ENCODE assay signal across 13 cellular contexts in the genomic region with DNA sequence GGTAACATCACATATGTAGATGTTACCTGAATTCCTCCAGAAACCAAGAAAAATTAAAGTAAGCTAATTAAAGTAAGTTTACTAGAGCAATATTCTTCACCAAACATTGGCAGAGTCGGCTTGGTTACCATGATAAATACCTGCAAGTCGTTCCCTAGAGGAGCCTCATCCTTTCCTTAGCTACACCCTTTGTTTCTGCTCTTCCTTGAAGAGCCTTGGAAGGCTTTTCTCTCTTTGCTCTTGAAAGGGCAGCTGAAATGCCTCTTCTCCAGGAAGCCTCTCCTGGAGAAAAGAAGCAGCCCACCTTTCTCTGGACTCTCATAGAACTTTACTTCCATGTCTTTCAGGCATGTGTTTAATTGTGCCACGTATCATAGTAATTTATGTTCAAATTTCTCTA. TPM values are rescaled to one million over a fixed set of nuclear protein-coding genes. Genes with fewer than 3 reads are reported as not detected.
DNase-seq lines count a peak whose midpoint lies in the region; ATAC-seq, FAIRE-seq and TF ChIP-seq lines count a peak whose summit lies in the region.
"Had no signal": no experiment of that assay in that cellular context is flagged by ENCODE, and none has a peak within 500 bp of the region (broad histone marks: within the 10 kb centered on the region; RNA-seq: fewer than 3 reads in every experiment).

No MANE protein-coding gene starts in this region.

- no peaks in the 10 kb centered on the region for H4K20me1 ChIP-seq in GM23338 (replicated peaks; ENCODE audit: insufficient read depth)
- H4K20me1 ChIP-seq in IMR-90 (ENCODE audit: insufficient read depth, low read length), result no peaks in the 10 kb centered on the region
- no peaks in the 10 kb centered on the region for H4K20me1 ChIP-seq in H1 (replicated peaks in 1 of 2; ENCODE audit: control insufficient read depth in 1 of 2, insufficient read depth in 2 of 2, low read length in 2 of 2)

- H2AFZ ChIP-seq in GM23338 (no peak overlapping the region), IMR-90 (replicated peaks; ENCODE audit: low read length, poor library complexity) (no peak overlapping the region), H1 (ENCODE audit: low read length) (peak overlapping the region; percentile 13; the same call in 1 of the 2 replicates)
- H2AFZ ChIP-seq: PC-9 had no signal

- H3K79me2 ChIP-seq in GM23338 (replicated peaks; ENCODE audit: insufficient read depth) (no peaks in the 10 kb centered on the region), H1 (ENCODE audit: control insufficient read depth in 1 of 2, insufficient read depth in 2 of 2, low read length in 2 of 2) (no peaks in the 10 kb centered on the region)

- POLR2A ChIA-PET in IMR-90 (lab: Charles Lee; ENCODE audit: unreplicated experiment) (interaction anchor here (1.4 kb wide), 1 partner anchor 35 kb away, joined by 3 read pairs; a partner anchor contains a TSS), H1 (lab: Charles Lee; ENCODE audit: partially characterized antibody) (interaction anchor here (1.1 to 1.3 kb wide), 2 partner anchors 23 to 33 kb away, joined by 3 to 4 read pairs; no protein-coding TSS in a partner anchor)

- TF ChIP-seq RAD21 in IMR-90 (IDR thresholded peaks at IDR 0.05; ENCODE audit: low read length) (no peak), H1 (IDR thresholded peaks at IDR 0.05 in 1 of 2, conservative IDR thresholded peaks at IDR 0.05 in 1 of 2; ENCODE audit: low read depth in 2 of 2, low read length in 2 of 2) (no peak)

- no TSS peak for BruUV-seq in IMR-90 (replicated peaks; lab: Mats Ljungman, UMichigan)

- peaks cover 0 to 9% of the 10 kb centered on the region in 2 experiments; a peak in 3 of 4 replicates for H3K79me1 ChIP-seq in IMR-90 (ENCODE audit: low read depth in 1 of 2, low read length in 2 of 2)
- H3K79me1 ChIP-seq in H1 (ENCODE audit: low read depth, low read length), result no peaks in the 10 kb centered on the region

- H3K9me3 Mint-ChIP-seq in GM23338, result no peaks in the 10 kb centered on the region

- H2BK5ac ChIP-seq in IMR-90 (ENCODE audit: low read depth, low read length, poor library complexity, severe bottlenecking) (peak overlapping the region; percentile 95), H1 (ENCODE audit: low read depth, low read length) (no peak overlapping the region)

- H3K4me3 Mint-ChIP-seq in GM23338, result no peak overlapping the region

- no peak for TF ChIP-seq EP300 in H1 (IDR thresholded peaks at IDR 0.05; ENCODE audit: borderline replicate concordance in 1 of 2, low read depth in 2 of 2, low read length in 2 of 2)
- TF ChIP-seq EP300 in sigmoid colon (IDR thresholded peaks at IDR 0.05), result no peak

- FAIRE-seq in H1 (lab: Jason Lieb, UNC), result no peak

- H2AK5ac ChIP-seq in IMR-90 (ENCODE audit: low read depth, low read length) (peak overlapping the region; percentile 3; the same call in 1 of the 2 replicates), H1 (ENCODE audit: low read depth, low read length) (no peak overlapping the region)

- in situ Hi-C loops in IMR-90 (cut with MboI; ENCODE audit: low sequenced_read_pairs), result no loop called here

- no peak for TF ChIP-seq POLR2A in IMR-90 (IDR thresholded peaks at IDR 0.05; ENCODE audit: low read depth, low read length)
- no peak for TF ChIP-seq POLR2A in H1 (IDR thresholded peaks at IDR 0.05; ENCODE audit: control extremely low read depth in 1 of 2, low read depth in 2 of 2, low read length in 2 of 2)
- no peak for TF ChIP-seq POLR2A in spleen (IDR thresholded peaks at IDR 0.05)
- no peak for TF ChIP-seq POLR2A in sigmoid colon (IDR thresholded peaks at IDR 0.05)

- H2BK20ac ChIP-seq in IMR-90 (ENCODE audit: low read depth, low read length), result peak overlapping the region; percentile 58
- no peak overlapping the region for H2BK20ac ChIP-seq in H1 (ENCODE audit: low read length)

- H3K27ac Mint-ChIP-seq in GM23338, result 0 out of 2 replicates have a peak overlapping the region, but pooled peaks have one; percentile 39

- CTCF ChIA-PET in IMR-90 (lab: Yijun Ruan, JAX) (interaction anchor here (1.4 kb wide), 1 partner anchor 11 kb away, joined by 3 read pairs; no protein-coding TSS in a partner anchor), H1 (lab: Charles Lee; ENCODE audit: partially characterized antibody) (interaction anchor here (0.9 to 15.4 kb wide), 6 partner anchors 15 to 112 kb away, joined by 3 to 249 read pairs (median 4); no protein-coding TSS in a partner anchor)

- peak overlapping the region; percentile 82 for H4K91ac ChIP-seq in IMR-90 (ENCODE audit: insufficient read depth, low read depth, low read length)
- H4K91ac ChIP-seq in H1 (replicated peaks; ENCODE audit: insufficient read length, low read length), result no peak overlapping the region

- H3K14ac ChIP-seq in IMR-90 (replicated peaks; ENCODE audit: low read depth, low read length) (peak overlapping the region; percentile 73), H1 (ENCODE audit: insufficient read length) (no peak overlapping the region)

- H2BK120ac ChIP-seq in IMR-90 (ENCODE audit: low read depth, low read length) (peak overlapping the region; percentile 78), H1 (replicated peaks; ENCODE audit: low read depth, low read length) (no peak overlapping the region)

- H3K9me2 ChIP-seq in GM23338 (ENCODE audit: insufficient read depth), result peaks cover 9% of the 10 kb centered on the region

- peaks cover 3% of the 10 kb centered on the region for H3K27me3 Mint-ChIP-seq in GM23338 (ENCODE audit: insufficient read depth, low read depth, poor library complexity)

- DNase-seq in GM23338 (ENCODE audit: low spot score) (peak; percentile 75), IMR-90 (no peak), H1 (ENCODE audit: low read depth in 1 of 2, low spot score in 2 of 2) (no peak), spleen (no peak), sigmoid colon (no peak)
- DNase-seq: C1 segment of cervical spinal cord, DMS79 treated with DMSO at 0.1 percent for 48 hours, NCI-H187 treated with DMSO at 0.1 percent for 48 hours, NCI-H2171 treated with DMSO at 0.1 percent for 48 hours, NCI-H748 treated with DMSO at 0.1 percent for 48 hours, PC-9 had no signal

- H2BK15ac ChIP-seq in IMR-90 (ENCODE audit: low read depth, low read length) (peak overlapping the region; percentile 75; the same call in 2 of the 3 replicates), H1 (ENCODE audit: low read length) (no peak overlapping the region)

- intact Hi-C loops in IMR-90 (cut with micrococcal nuclease), result no loop called here
- intact Hi-C loops in spleen (cut with DNase I; ENCODE audit: low total_unique reads), result no loop called here
- intact Hi-C loops in sigmoid colon (cut with DNase I), result no loop called here

- H3K9me3 ChIP-seq in IMR-90 (ENCODE audit: control insufficient read depth, insufficient read depth, low read length) (no peaks in the 10 kb centered on the region), H1 (ENCODE audit: insufficient read depth in 2 of 2, low read depth in 1 of 2, low read length in 1 of 2) (no peaks in the 10 kb centered on the region), spleen (no peaks in the 10 kb centered on the region), sigmoid colon (no peaks in the 10 kb centered on the region)

- peak overlapping the region; percentile 90 for H3K18ac ChIP-seq in IMR-90 (ENCODE audit: low read depth, low read length)
- no peak overlapping the region for H3K18ac ChIP-seq in H1 (ENCODE audit: extremely low read depth, low read length)

- no peaks in the 10 kb centered on the region for H3F3A ChIP-seq in GM23338 (replicated peaks; ENCODE audit: low read depth)

- ATAC-seq in GM23338 (peak; percentile 81), IMR-90 (ENCODE audit: low read depth) (no peak), HG02973 (IDR thresholded peaks at IDR 0.05; ENCODE audit: unreplicated experiment) (no peak), HG02870 (IDR thresholded peaks at IDR 0.05; ENCODE audit: unreplicated experiment) (no peak)

- no peaks in the 10 kb centered on the region for H3K36me3 ChIP-seq in GM23338 (ENCODE audit: insufficient read depth)
- no peaks in the 10 kb centered on the region for H3K36me3 ChIP-seq in IMR-90 (ENCODE audit: control insufficient read depth, insufficient read depth, low read length)
- H3K36me3 ChIP-seq in H1 (ENCODE audit: control insufficient read depth in 2 of 4, insufficient read depth in 4 of 4, low read length in 3 of 4), result no peaks in the 10 kb centered on the region; a peak in 1 of 8 replicates
- no peaks in the 10 kb centered on the region for H3K36me3 ChIP-seq in spleen
- no peaks in the 10 kb centered on the region for H3K36me3 ChIP-seq in sigmoid colon

- H4K8ac ChIP-seq in IMR-90 (ENCODE audit: low read depth in 2 of 2, low read length in 2 of 2) (peak overlapping the region; percentile 3 to 49; a peak in 2 of 4 replicates), H1 (ENCODE audit: extremely low read depth, insufficient read depth, low read length) (no peak overlapping the region)

- H3K27ac ChIP-seq in GM23338 (ENCODE audit: low read depth), result peak overlapping the region; percentile 2; the same call in 1 of the 2 replicates
- no peak overlapping the region for H3K27ac ChIP-seq in IMR-90 (ENCODE audit: insufficient read depth, low read length)
- H3K27ac ChIP-seq in H1 (ENCODE audit: low read depth, low read length), result no peak overlapping the region
- peak overlapping the region in 6 of 8 donors; percentile 48 to 72 (median 60) for H3K27ac ChIP-seq in spleen
- H3K27ac ChIP-seq in sigmoid colon, result peak overlapping the region in 1 of 4 donors; percentile 48
- H3K27ac ChIP-seq: PC-9 had no signal

- H3K23me2 ChIP-seq in H1 (ENCODE audit: low read depth, low read length), result no peaks in the 10 kb centered on the region; the same call in 1 of the 2 replicates

- H4K5ac ChIP-seq in IMR-90 (ENCODE audit: low read depth, low read length) (peak overlapping the region; percentile 75), H1 (ENCODE audit: insufficient read length, low read depth, low read length) (no peak overlapping the region)

- peak overlapping the region; percentile 14; the same call in 1 of the 2 replicates for H3K4me2 ChIP-seq in GM23338
- H3K4me2 ChIP-seq in IMR-90 (ENCODE audit: low read depth, low read length), result no peak overlapping the region
- no peak overlapping the region for H3K4me2 ChIP-seq in H1 (ENCODE audit: insufficient read depth in 1 of 2, low read depth in 2 of 2, low read length in 2 of 2)
- H3K4me2 ChIP-seq: PC-9 had no signal

- no peak overlapping the region for H3K9ac ChIP-seq in IMR-90 (ENCODE audit: low read depth, low read length)
- H3K9ac ChIP-seq in H1 (replicated peaks in 1 of 4; ENCODE audit: extremely low read depth in 1 of 4, low read depth in 3 of 4, low read length in 3 of 4), result no peak overlapping the region

- no peak for TF ChIP-seq CTCF in GM23338 (conservative IDR thresholded peaks at IDR 0.05; ENCODE audit: low read depth in 2 of 2)
- no peak for TF ChIP-seq CTCF in IMR-90 (conservative IDR thresholded peaks at IDR 0.05; ENCODE audit: low read depth, low read length)
- TF ChIP-seq CTCF in H1 (IDR thresholded peaks at IDR 0.05; ENCODE audit: control extremely low read depth in 1 of 3, insufficient read depth in 1 of 3, low read depth in 1 of 3, low read length in 3 of 3), result no peak
- no peak for TF ChIP-seq CTCF in spleen (IDR thresholded peaks at IDR 0.05 in 8 of 11, conservative IDR thresholded peaks at IDR 0.05 in 3 of 11)
- no peak for TF ChIP-seq CTCF in sigmoid colon (IDR thresholded peaks at IDR 0.05)

- H3K4me3 ChIP-seq in GM23338 (no peak overlapping the region), IMR-90 (ENCODE audit: insufficient read depth, low read depth, low read length) (no peak overlapping the region), H1 (ENCODE audit: extremely low read depth in 1 of 4, insufficient read depth in 2 of 4, low read depth in 3 of 4, low read length in 4 of 4) (no peak overlapping the region), spleen (peak overlapping the region in 1 of 8 donors; percentile 30), sigmoid colon (no peak overlapping the region)
- H3K4me3 ChIP-seq: PC-9 had no signal

- H3K23ac ChIP-seq in IMR-90 (ENCODE audit: low read depth, low read length) (peak overlapping the region; percentile 14; the same call in 1 of the 2 replicates), H1 (ENCODE audit: insufficient read length) (no peak overlapping the region)

- no peak overlapping the region for H2BK12ac ChIP-seq in H1 (ENCODE audit: low read depth, low read length)

- H2AK9ac ChIP-seq in IMR-90 (replicated peaks; ENCODE audit: low read depth, low read length, poor library complexity), result no peak overlapping the region

- no peaks in the 10 kb centered on the region for H3K36me3 Mint-ChIP-seq in GM23338 (ENCODE audit: low read depth)

- H3K27me3 ChIP-seq in GM23338 (ENCODE audit: insufficient read depth), result no peaks in the 10 kb centered on the region
- no peaks in the 10 kb centered on the region for H3K27me3 ChIP-seq in IMR-90 (ENCODE audit: control insufficient read depth, insufficient read depth, low read length)
- H3K27me3 ChIP-seq in H1 (replicated peaks in 1 of 4; ENCODE audit: control insufficient read depth in 3 of 4, extremely low read depth in 1 of 4, insufficient read depth in 3 of 4, low read length in 3 of 4), result no peaks in the 10 kb centered on the region
- no peaks in the 10 kb centered on the region for H3K27me3 ChIP-seq in spleen (replicated peaks in 1 of 7)
- no peaks in the 10 kb centered on the region for H3K27me3 ChIP-seq in sigmoid colon

- H3K4ac ChIP-seq in IMR-90 (ENCODE audit: low read depth, low read length), result peak overlapping the region; percentile 63
- no peak overlapping the region for H3K4ac ChIP-seq in H1 (replicated peaks; ENCODE audit: insufficient read length, low read depth, low read length)

- peaks cover 23% of the 10 kb centered on the region for H3K4me1 ChIP-seq in GM23338 (ENCODE audit: insufficient read depth)
- peaks cover 15% of the 10 kb centered on the region for H3K4me1 ChIP-seq in IMR-90 (ENCODE audit: control insufficient read depth, insufficient read depth, low read length)
- peaks cover 0 to 7% (median 4%) of the 10 kb centered on the region in 4 experiments; a peak in 3 of 7 replicates for H3K4me1 ChIP-seq in H1 (replicated peaks in 1 of 4; ENCODE audit: control insufficient read depth in 3 of 4, insufficient read depth in 4 of 4, low read length in 3 of 4)
- H3K4me1 ChIP-seq in spleen, result peaks cover 0 to 8% (median 0%) of the 10 kb centered on the region in 6 donors
- peaks cover under 1 to 29% (median 20%) of the 10 kb centered on the region in 4 donors for H3K4me1 ChIP-seq in sigmoid colon

- dilution Hi-C loops in IMR-90 (cut with HindIII; ENCODE audit: low sequenced_read_pairs, unreplicated experiment), result no loop called here

- peaks cover 39% of the 10 kb centered on the region for H3K4me1 Mint-ChIP-seq in GM23338

- WGBS in IMR-90 (ENCODE audit: extremely low coverage in 2 of 2, insufficient read length in 1 of 2), 2 experiments, result no CpG with 5 or more reads among the region's 3 CpGs
- WGBS in H1 (ENCODE audit: extremely low coverage in 1 of 2, insufficient coverage in 1 of 2, insufficient read length in 1 of 2, insufficient replicate concordance in 2 of 2, low coverage in 1 of 2, low lambda C conversion rate in 2 of 2, missing lambda C conversion rate in 1 of 2), 2 experiments, result 60% methylated on average over 3 of the region's 3 CpGs; no CpG with 5 or more reads in 1 of the 2 experiments
- WGBS in spleen, 5 donors, result 74 to 87% (median 78%) methylated on average over 3 of the region's 3 CpGs
- WGBS in sigmoid colon, 2 donors, result 48 to 74% methylated on average over 3 of the region's 3 CpGs

- H3K9me1 ChIP-seq in IMR-90 (ENCODE audit: insufficient read depth, low read length), result peaks cover 8% of the 10 kb centered on the region; the same call in 1 of the 2 replicates

- H3K56ac ChIP-seq in IMR-90 (ENCODE audit: extremely low read depth, insufficient read depth, low read length), result no peak overlapping the region; the same call in 1 of the 2 replicates
- H3K56ac ChIP-seq in H1 (replicated peaks; ENCODE audit: insufficient read length, low read depth, low read length), result no peak overlapping the region

RNA-seq across cellular contexts. Expression of a gene that starts 34.9 kb away (rescaled TPM):
- 132 and 133 TPM in 2 replicates for total RNA-seq in GM23338 (2014; rRNA removed; shearing (Covaris generic))
- polyA plus RNA-seq in GM23338 (2016; fragmentation: Nextera tagmentation; extraction: Ambion mirVana), result 762 and 842 TPM in 2 replicates
- 487 and 532 TPM in 2 replicates for total RNA-seq in IMR-90 (2012; rRNA removed)
- polyA plus RNA-seq in IMR-90 (2012; rRNA removed), result 375 and 382 TPM in 2 replicates
- polyA plus RNA-seq in IMR-90 (2012; cell fraction: cytosol; rRNA removed), result 140 and 308 TPM in 2 replicates
- polyA plus RNA-seq in IMR-90 (2012; cell fraction: nucleus; rRNA removed; ENCODE audit: low replicate concordance), result 114 and 384 TPM in 2 replicates
- 170 and 177 TPM in 2 replicates for total RNA-seq in H1 (2021; fragmentation: NEBNext Ultra II Directional; extraction: Animal tissue kit (Norgen Biotek cat#: 25700))
- 29.6 and 34.3 TPM in 2 replicates for polyA plus RNA-seq in H1 (2011; rRNA removed)
- polyA plus RNA-seq in H1 (2011; cell fraction: cytosol; rRNA removed), result 46.3 TPM
- 109 TPM for polyA plus RNA-seq in H1 (2011; cell fraction: nucleus; rRNA removed)
- 68.9 to 121 TPM (median 91.3 TPM) in 4 replicates for polyA plus RNA-seq in H1 (2012, experiment 1 of 2)
- 6.4 TPM for polyA plus RNA-seq in H1 (2012, experiment 2 of 2)
- polyA plus RNA-seq in H1 (2013, experiment 1 of 2), result 189 TPM
- polyA plus RNA-seq in H1 (2013, experiment 2 of 2), result 188 TPM
- polyA minus RNA-seq in H1 (2011; rRNA and poly(A)+ RNA removed), result 64.0 and 73.0 TPM in 2 replicates
- 55.4 TPM for polyA minus RNA-seq in H1 (2011; cell fraction: cytosol; rRNA and poly(A)+ RNA removed)
- 97.8 TPM for polyA minus RNA-seq in H1 (2011; cell fraction: nucleus; rRNA and poly(A)+ RNA removed)
- total RNA-seq in spleen, result 100 to 1,000 TPM; 146 to 333 (median 291) TPM
- 10 to 100 TPM; 42.4 to 85.3 (median 48.3) TPM for polyA plus RNA-seq in spleen
- 1,000 to 10,000 TPM; 1,069 to 2,150 (median 1,500) TPM for total RNA-seq in sigmoid colon
- 100 to 1,000 TPM in 1 of 3 donors, 10 to 100 TPM in 2; 34.7 to 125 (median 79.3) TPM for polyA plus RNA-seq in sigmoid colon

Comparison
In these comparisons a context has a peak if more than half of its experiments do, and no peak if none do; other contexts are left out.
1. H3K27ac ChIP-seq: peak in GM23338 (single experiment) and spleen (6 of 8); none in IMR-90 (single experiment) and H1 (single experiment).